Comparison of ENCODE assay signal across 8 cellular contexts in genomic region chr1:120723715-120724402, GRCh38. TPM values are rescaled to one million over a fixed set of nuclear protein-coding genes. Genes with fewer than 3 reads are reported as not detected.
DNase-seq lines count a peak whose midpoint lies in the region; ATAC-seq and TF ChIP-seq lines count a peak whose summit lies in the region.
"Not testable (repeated sequence)": the region's sequence is repeated elsewhere in the genome, so short reads cannot be mapped to it uniquely, and the experiment has no call there.

NBPF26 (plus strand) TSS chr1:120723945.

- not testable (repeated sequence) for H3K79me1 ChIP-seq in H9 (ENCODE audit: insufficient read depth, low read depth, low read length, poor library complexity, severe bottlenecking); neuronal stem cell (ENCODE audit: low read depth, low read length)

- H3K23ac ChIP-seq in H9 (ENCODE audit: insufficient read length, low read depth, low read length); neuronal stem cell (ENCODE audit: low read depth, low read length, poor library complexity): not testable (repeated sequence)

- H3K27me3 Mint-ChIP-seq in H9 (ENCODE audit: low read depth); activated CD4-positive, alpha-beta memory T cell treated with anti-CD3 and anti-CD28 coated beads, Interleukin-2, amount 10 ng/mL, durations not matched to agents 7 days and 5 days: not testable (repeated sequence)

- POLR2A ChIA-PET in activated CD4-positive, alpha-beta memory T cell treated with anti-CD3 and anti-CD28 coated beads, Interleukin-2, amount 10 ng/mL, durations not matched to agents 7 days and 5 days (lab: Charles Lee): not testable (repeated sequence)

- H3K9me2 ChIP-seq in OCI-LY1 (ENCODE audit: low read depth, low read length): not testable (repeated sequence)

- not testable (repeated sequence) for H3K27me3 ChIP-seq in H9 (ENCODE audit: insufficient read depth, low read length); OCI-LY1 (ENCODE audit: insufficient read depth, low read length); brain microvascular endothelial cell (replicated peaks); heart right ventricle; neuronal stem cell (ENCODE audit: control insufficient read depth in 3 of 3, insufficient read depth in 3 of 3, low read depth in 1 of 3, low read length in 3 of 3)

- intact Hi-C loops in heart right ventricle (cut with DNase I): not testable (repeated sequence)

- peak; percentile 75 to 97 (median 94) for ATAC-seq in heart right ventricle

- not testable (repeated sequence) for H3K4me1 Mint-ChIP-seq in H9; activated CD4-positive, alpha-beta memory T cell treated with anti-CD3 and anti-CD28 coated beads, Interleukin-2, amount 10 ng/mL, durations not matched to agents 7 days and 5 days

- H4K5ac ChIP-seq in H9 (ENCODE audit: insufficient read length, low read depth, low read length): not testable (repeated sequence)

- H3K4me3 ChIP-seq in AG09309 (ENCODE audit: control insufficient read depth, low read depth, low read length) (peak within 1 kb of the TSS; percentile 59), OCI-LY1 (ENCODE audit: low read depth, low read length, poor library complexity, severe bottlenecking) (peak within 1 kb of the TSS; percentile 71), brain microvascular endothelial cell (ENCODE audit: low read depth, low read length) (peak within 1 kb of the TSS; percentile 59), heart right ventricle (peak within 1 kb of the TSS; percentile 41 to 77 (median 64)), neuronal stem cell (ENCODE audit: low read length in 2 of 2) (peak within 1 kb of the TSS; percentile 61 to 85)

- H3T11ph ChIP-seq in H9 (ENCODE audit: low read length): not testable (repeated sequence)

- H3K14ac ChIP-seq in H9 (ENCODE audit: insufficient read depth, low read length); neuronal stem cell (ENCODE audit: low read length): not testable (repeated sequence)

- in situ Hi-C loops in brain microvascular endothelial cell (cut with HindIII; ENCODE audit: low pct_ligation_motif_present, low sequenced_read_pairs): not testable (repeated sequence)

- H2BK5ac ChIP-seq in H9 (ENCODE audit: insufficient read length, low read length); neuronal stem cell (ENCODE audit: low read length): not testable (repeated sequence)

- not testable (repeated sequence) for H2BK15ac ChIP-seq in H9 (ENCODE audit: low read depth, low read length); neuronal stem cell (ENCODE audit: low read length)

- H4K8ac ChIP-seq in H9 (replicated peaks; ENCODE audit: insufficient read length, low read depth, low read length); neuronal stem cell (ENCODE audit: low read depth, low read length): not testable (repeated sequence)

- H3K27ac ChIP-seq in H9 (ENCODE audit: insufficient read length, low read depth, low read length); OCI-LY1 (ENCODE audit: low read depth, low read length, poor library complexity, severe bottlenecking); brain microvascular endothelial cell; neuronal stem cell (replicated peaks; ENCODE audit: low read length): not testable (repeated sequence)
- peak within 1 kb of the TSS; percentile 53 to 91 (median 73) for H3K27ac ChIP-seq in heart right ventricle

- not testable (repeated sequence) for H2BK12ac ChIP-seq in H9 (ENCODE audit: insufficient read length, low read depth, low read length); neuronal stem cell (ENCODE audit: low read length)

- not testable (repeated sequence) for H2AFZ ChIP-seq in H9 (ENCODE audit: low read length); OCI-LY1 (ENCODE audit: low read length)
- peak within 1 kb of the TSS; percentile 92 for H2AFZ ChIP-seq in neuronal stem cell (ENCODE audit: low read length)

- not testable (repeated sequence) for H4K20me1 ChIP-seq in H9 (ENCODE audit: control insufficient read depth, insufficient read depth, insufficient read length); OCI-LY1 (ENCODE audit: insufficient read depth, low read length)

- H3K27ac Mint-ChIP-seq in H9: not testable (repeated sequence)
- peak within 1 kb of the TSS; percentile 31 for H3K27ac Mint-ChIP-seq in activated CD4-positive, alpha-beta memory T cell treated with anti-CD3 and anti-CD28 coated beads, Interleukin-2, amount 10 ng/mL, durations not matched to agents 7 days and 5 days

- not testable (repeated sequence) for H3K23me2 ChIP-seq in H9 (ENCODE audit: insufficient read length, low read depth, low read length, poor library complexity, severe bottlenecking)

- not testable (repeated sequence) for H3K79me2 ChIP-seq in H9 (ENCODE audit: insufficient read depth, low read length); OCI-LY1 (ENCODE audit: insufficient read depth, low read length)

- H2AK5ac ChIP-seq in H9 (ENCODE audit: insufficient read length, low read length); neuronal stem cell (ENCODE audit: low read depth, low read length): not testable (repeated sequence)

- not testable (repeated sequence) for H3K9ac ChIP-seq in H9 (ENCODE audit: extremely low read depth, insufficient read length, low read length); neuronal stem cell (ENCODE audit: low read depth, low read length, poor library complexity)
- peak within 1 kb of the TSS; percentile 67 for H3K9ac ChIP-seq in OCI-LY1 (ENCODE audit: low read length)

- not testable (repeated sequence) for H2BK120ac ChIP-seq in H9 (ENCODE audit: low read depth, low read length, poor library complexity, severe bottlenecking); neuronal stem cell (ENCODE audit: low read depth, low read length)

- not testable (repeated sequence) for H4K91ac ChIP-seq in H9 (ENCODE audit: insufficient read length, low read depth, low read length); neuronal stem cell (ENCODE audit: low read depth, low read length, poor library complexity)

- H3K9me3 Mint-ChIP-seq in H9; activated CD4-positive, alpha-beta memory T cell treated with anti-CD3 and anti-CD28 coated beads, Interleukin-2, amount 10 ng/mL, durations not matched to agents 7 days and 5 days: not testable (repeated sequence)

- H3K4me3 Mint-ChIP-seq in H9: peak within 1 kb of the TSS; percentile 66 to 73
- peak within 1 kb of the TSS; percentile 62 for H3K4me3 Mint-ChIP-seq in activated CD4-positive, alpha-beta memory T cell treated with anti-CD3 and anti-CD28 coated beads, Interleukin-2, amount 10 ng/mL, durations not matched to agents 7 days and 5 days

- not testable (repeated sequence) for H2BK20ac ChIP-seq in H9 (ENCODE audit: low read depth, low read length, poor library complexity, severe bottlenecking)

- H3K36me3 Mint-ChIP-seq in H9 (ENCODE audit: insufficient read depth in 1 of 3, low read depth in 3 of 3); activated CD4-positive, alpha-beta memory T cell treated with anti-CD3 and anti-CD28 coated beads, Interleukin-2, amount 10 ng/mL, durations not matched to agents 7 days and 5 days (ENCODE audit: low read depth): not testable (repeated sequence)

- WGBS in H9 (ENCODE audit: extremely low coverage, insufficient read length, low lambda C conversion rate): no CpG with 5 or more reads among the region's 74 CpGs
- 0% methylated on average over 47 of the region's 74 CpGs; no CpG with 5 or more reads in 1 of the 2 donors for WGBS in heart right ventricle, 2 donors
- no CpG with 5 or more reads among the region's 74 CpGs for WGBS in neuronal stem cell (ENCODE audit: extremely low coverage in 2 of 2, insufficient read length in 2 of 2, insufficient replicate concordance in 1 of 2), 2 donors

- not testable (repeated sequence) for H3K56ac ChIP-seq in H9 (ENCODE audit: insufficient read length, low read depth, low read length)

- CTCF ChIA-PET in activated CD4-positive, alpha-beta memory T cell treated with anti-CD3 and anti-CD28 coated beads, Interleukin-2, amount 10 ng/mL, durations not matched to agents 7 days and 5 days (lab: Charles Lee): not testable (repeated sequence)

- H3F3A ChIP-seq in OCI-LY1 (ENCODE audit: insufficient read depth, low read length): not testable (repeated sequence)

- not testable (repeated sequence) for H3K4ac ChIP-seq in H9 (ENCODE audit: low read depth, low read length); neuronal stem cell (ENCODE audit: low read length)

- H3K36me3 ChIP-seq in OCI-LY1 (ENCODE audit: insufficient read depth, low read length); brain microvascular endothelial cell (replicated peaks); heart right ventricle; neuronal stem cell (replicated peaks in 1 of 2; ENCODE audit: control insufficient read depth in 2 of 2, insufficient read depth in 2 of 2, low read length in 2 of 2): not testable (repeated sequence)

- H3K4me1 ChIP-seq in H9 (ENCODE audit: insufficient read depth, low read length); OCI-LY1 (ENCODE audit: insufficient read depth, low read length, severe bottlenecking); heart right ventricle; neuronal stem cell (ENCODE audit: control insufficient read depth in 2 of 2, insufficient read depth in 1 of 2, low read depth in 1 of 2, low read length in 2 of 2): not testable (repeated sequence)

- not testable (repeated sequence) for H3K9me3 ChIP-seq in H9 (ENCODE audit: control insufficient read depth, low read depth, low read length); OCI-LY1 (ENCODE audit: low read length); heart right ventricle; neuronal stem cell (replicated peaks in 1 of 2; ENCODE audit: control insufficient read depth in 2 of 2, insufficient read depth in 1 of 2, low read depth in 1 of 2, low read length in 2 of 2)

- not testable (repeated sequence) for TF ChIP-seq CTCF in AG09309 (IDR thresholded peaks at IDR 0.05; ENCODE audit: control insufficient read depth, insufficient read depth, low read depth, low read length, missing control alignments); H9 (conservative IDR thresholded peaks at IDR 0.05); OCI-LY1 (IDR thresholded peaks at IDR 0.05; ENCODE audit: low read length); brain microvascular endothelial cell (IDR thresholded peaks at IDR 0.05; ENCODE audit: low read depth, low read length, missing control alignments); heart right ventricle (IDR thresholded peaks at IDR 0.05)

- H3K18ac ChIP-seq in H9 (ENCODE audit: insufficient read length, low read depth, low read length): not testable (repeated sequence)
- peak within 1 kb of the TSS; percentile 76 for H3K18ac ChIP-seq in neuronal stem cell (ENCODE audit: low read length)

- peak within 1 kb of the TSS; percentile 16 for H3K4me2 ChIP-seq in H9 (ENCODE audit: insufficient read depth, insufficient read length, low read length)
- peak within 1 kb of the TSS; percentile 66 for H3K4me2 ChIP-seq in OCI-LY1 (ENCODE audit: low read length)
- peak within 1 kb of the TSS; percentile 25 for H3K4me2 ChIP-seq in neuronal stem cell (ENCODE audit: insufficient read depth, low read length, poor library complexity, severe bottlenecking)

- DNase-seq in AG09309 (ENCODE audit: low read depth): peak; percentile 62
- DNase-seq in H9: peak; percentile 76
- DNase-seq in activated CD4-positive, alpha-beta memory T cell treated with anti-CD3 and anti-CD28 coated beads, Interleukin-2, amount 10 ng/mL, durations not matched to agents 7 days and 5 days: peak; percentile 85
- peak; percentile 65 for DNase-seq in brain microvascular endothelial cell
- peak; percentile 56 to 83 for DNase-seq in heart right ventricle
- DNase-seq in neuronal stem cell (ENCODE audit: low spot score): peak; percentile 33
- DNase-seq in stimulated activated CD8-positive, alpha-beta memory T cell treated with anti-CD3 and anti-CD28 coated beads, Interleukin-15, amount 100 ng/mL, for 24 hours (ENCODE audit: low read depth): peak; percentile 13

RNA-seq across cellular contexts. Expression of gene NBPF26, which starts in this region (rescaled TPM):
- total RNA-seq in H9 (2021): 8.8 and 9.9 TPM in 2 replicates
- total RNA-seq in activated CD4-positive, alpha-beta memory T cell treated with anti-CD3 and anti-CD28 coated beads, Interleukin-2, amount 10 ng/mL, durations not matched to agents 7 days and 5 days: 10 to 100 TPM; 36.2 to 39.7 TPM
- total RNA-seq in heart right ventricle: 10 to 100 TPM in 6 of 10 donors, 1 to 10 TPM in 4; 2.6 to 21.2 (median 13.7) TPM
- polyA plus RNA-seq in heart right ventricle: 1 to 10 TPM; 1.6 to 5.9 TPM
- 4.6 TPM for polyA plus RNA-seq in neuronal stem cell (2013, experiment 1 of 2)
- polyA plus RNA-seq in neuronal stem cell (2013, experiment 2 of 2): 4.6 TPM

Comparison
In these comparisons a context has a peak if more than half of its experiments do, and no peak if none do; other contexts are left out.
1. DNase-seq: peak in every context shown above with its lines; median percentile 85 in activated CD4-positive, alpha-beta memory T cell treated with anti-CD3 and anti-CD28 coated beads, Interleukin-2, amount 10 ng/mL, durations not matched to agents 7 days and 5 days; 76 in H9; 70 in heart right ventricle; 65 in brain microvascular endothelial cell; 62 in AG09309; 33 in neuronal stem cell; 13 in stimulated activated CD8-positive, alpha-beta memory T cell treated with anti-CD3 and anti-CD28 coated beads, Interleukin-15, amount 100 ng/mL, for 24 hours.
2. H3K4me2 ChIP-seq: peak in every context shown above with its lines; median percentile 66 in OCI-LY1; 25 in neuronal stem cell; 16 in H9.